24 cellular contexts compared by ENCODE assay signal in the genomic region with DNA sequence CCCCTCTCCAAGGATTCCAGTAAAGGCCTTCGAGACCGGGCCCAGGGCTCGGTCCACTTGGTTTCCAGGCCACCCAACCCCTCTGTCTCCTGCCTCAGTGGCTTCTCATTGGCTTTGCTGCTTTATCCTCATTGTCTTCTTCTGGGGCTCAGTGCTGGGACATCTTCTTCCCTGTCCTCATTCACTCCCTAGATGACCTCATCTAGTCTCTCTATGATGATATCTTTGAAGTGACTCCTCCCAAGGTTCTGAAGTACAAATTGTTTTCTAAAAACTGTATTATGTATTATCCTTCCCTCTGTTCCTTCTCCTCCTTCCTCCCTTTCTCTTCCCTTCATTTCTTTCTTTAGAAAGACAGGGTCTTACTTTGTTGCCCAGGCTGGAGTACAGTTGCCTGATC. TPM values are rescaled to one million over a fixed set of nuclear protein-coding genes. Genes with fewer than 3 reads are reported as not detected.
DNase-seq lines count a peak whose midpoint lies in the region; ATAC-seq, FAIRE-seq and TF ChIP-seq lines count a peak whose summit lies in the region.
"Had no signal": no experiment of that assay in that cellular context is flagged by ENCODE, and none has a peak within 500 bp of the region (broad histone marks: within the 10 kb centered on the region; RNA-seq: fewer than 3 reads in every experiment).

No MANE protein-coding gene starts in this region.

- no peaks in the 10 kb centered on the region for H3K9me3 ChIP-seq in right atrium auricular region
- no peaks in the 10 kb centered on the region for H3K9me3 ChIP-seq in K562 (replicated peaks; ENCODE audit: control insufficient read depth, insufficient read depth, low read depth, low read length)
- H3K9me3 ChIP-seq in neural progenitor cell (ENCODE audit: low read depth): no peaks in the 10 kb centered on the region
- no peaks in the 10 kb centered on the region for H3K9me3 ChIP-seq in GM23248 (ENCODE audit: low read depth)
- H3K9me3 ChIP-seq in breast epithelium: no peaks in the 10 kb centered on the region

- BruUV-seq in K562 (replicated peaks; lab: Mats Ljungman, UMichigan): no TSS peak

- peaks cover 6% of the 10 kb centered on the region; the same call in 1 of the 2 replicates for H4K20me1 ChIP-seq in K562 (replicated peaks; ENCODE audit: control insufficient read depth, insufficient read depth, low read length)
- H4K20me1 ChIP-seq in neural progenitor cell (ENCODE audit: low read depth): no peaks in the 10 kb centered on the region
- no peaks in the 10 kb centered on the region for H4K20me1 ChIP-seq in GM23248 (ENCODE audit: insufficient read depth)

- ATAC-seq in Right ventricle myocardium inferior: no peak
- 0 out of 3 replicates have a peak, but pooled peaks have one; percentile 27 for ATAC-seq in K562
- ATAC-seq: HCT116 had no signal

- no peaks in the 10 kb centered on the region for H3K27me3 ChIP-seq in right atrium auricular region
- H3K27me3 ChIP-seq in K562 (ENCODE audit: control insufficient read depth in 2 of 2, insufficient read depth in 2 of 2, low read length in 2 of 2): peaks cover 13 to 24% of the 10 kb centered on the region in 2 experiments; a peak in 4 of 5 replicates
- no peaks in the 10 kb centered on the region for H3K27me3 ChIP-seq in neural progenitor cell
- peaks cover 17% of the 10 kb centered on the region for H3K27me3 ChIP-seq in GM23248 (replicated peaks; ENCODE audit: insufficient read depth)
- H3K27me3 ChIP-seq in breast epithelium: peaks cover 0 to 14% of the 10 kb centered on the region in 2 donors

- no peaks in the 10 kb centered on the region for H3K9me2 ChIP-seq in GM23248 (ENCODE audit: insufficient read depth)

- H3K27ac Mint-ChIP-seq in neural progenitor cell: peak overlapping the region; percentile 32

- H3K9me3 Mint-ChIP-seq in neural progenitor cell: no peaks in the 10 kb centered on the region
- H3K9me3 Mint-ChIP-seq: CD8-positive, alpha-beta memory T cell had no signal

- H3K4me2 ChIP-seq in K562 (ENCODE audit: insufficient read depth, low read length): no peak overlapping the region
- no peak overlapping the region for H3K4me2 ChIP-seq in neural progenitor cell
- no peak overlapping the region for H3K4me2 ChIP-seq in GM23248 (ENCODE audit: unreplicated experiment)
- H3K4me2 ChIP-seq: PC-9 had no signal

- no peak overlapping the region for H3K4me3 Mint-ChIP-seq in neural progenitor cell
- H3K4me3 Mint-ChIP-seq: CD8-positive, alpha-beta memory T cell; IgD-negative memory B cell had no signal

- no peaks in the 10 kb centered on the region for H3F3A ChIP-seq in neural progenitor cell (ENCODE audit: low read depth)
- H3F3A ChIP-seq in GM23248 (ENCODE audit: insufficient read depth): no peaks in the 10 kb centered on the region

- TF ChIP-seq CTCF in right atrium auricular region (IDR thresholded peaks at IDR 0.05) (no peak), K562 (IDR thresholded peaks at IDR 0.05 in 2 of 3, conservative IDR thresholded peaks at IDR 0.05 in 1 of 3; ENCODE audit: insufficient read depth in 2 of 3, low read depth in 1 of 3, low read length in 3 of 3) (no peak), neural progenitor cell (IDR thresholded peaks at IDR 0.05) (no peak), D721Med (IDR thresholded peaks at IDR 0.05; ENCODE audit: insufficient read depth, missing control alignments) (no peak), breast epithelium (IDR thresholded peaks at IDR 0.05) (no peak)

- no peak for TF ChIP-seq RAD21 in K562 (CRISPR knock-in tag; conservative IDR thresholded peaks at IDR 0.05 in 1 of 2, IDR thresholded peaks at IDR 0.05 in 1 of 2)

- POLR2A ChIA-PET in K562 (lab: Yijun Ruan, JAX): interaction anchor here (0.6 to 1.8 kb wide), 5 partner anchors 17 to 176 kb away, joined by 3 to 7 read pairs (median 4); no protein-coding TSS in a partner anchor

- H3K4me3 ChIP-seq in right atrium auricular region: no peak overlapping the region
- no peak overlapping the region for H3K4me3 ChIP-seq in K562
- no peak overlapping the region for H3K4me3 ChIP-seq in neural progenitor cell
- H3K4me3 ChIP-seq in GM23248: no peak overlapping the region
- H3K4me3 ChIP-seq in breast epithelium: no peak overlapping the region
- H3K4me3 ChIP-seq: PC-9 had no signal

- H3K9ac ChIP-seq in K562 (ENCODE audit: insufficient read depth in 1 of 2, low read depth in 2 of 2, low read length in 2 of 2) (no peak overlapping the region), neural progenitor cell (no peak overlapping the region), GM23248 (no peak overlapping the region)

- H3K36me3 Mint-ChIP-seq in neural progenitor cell: no peaks in the 10 kb centered on the region
- H3K36me3 Mint-ChIP-seq: CD8-positive, alpha-beta memory T cell had no signal

- intact Hi-C loops in Right ventricle myocardium inferior (cut with DNase I): no loop called here
- intact Hi-C loops in K562 (cut with micrococcal nuclease): no loop called here
- intact Hi-C loops in breast epithelium (cut with DNase I; ENCODE audit: low total_unique reads): no loop called here

- in situ Hi-C loops in K562 (cut with MboI): no loop called here
- in situ Hi-C loops in GM23248 (cut with MboI): no loop called here

- CTCF ChIA-PET in K562 (lab: Yijun Ruan, JAX; ENCODE audit: low intra/inter-chr PET ratio): no interaction called here

- FAIRE-seq in K562 (lab: Jason Lieb, UNC): no peak
- FAIRE-seq in D721Med (lab: Jason Lieb, UNC): no peak
- FAIRE-seq: GM12892 had no signal

- peaks cover 3% of the 10 kb centered on the region for H3K4me1 Mint-ChIP-seq in neural progenitor cell
- H3K4me1 Mint-ChIP-seq: CD8-positive, alpha-beta memory T cell; IgD-negative memory B cell had no signal

- TF ChIP-seq EP300 in K562 (IDR thresholded peaks at IDR 0.05; ENCODE audit: low read length): no peak

- H2AFZ ChIP-seq in K562 (ENCODE audit: low read depth, low read length) (no peak overlapping the region), neural progenitor cell (replicated peaks) (no peak overlapping the region), GM23248 (no peak overlapping the region)
- H2AFZ ChIP-seq: PC-9 had no signal

- peaks cover 0 to 73% of the 10 kb centered on the region in 2 donors for H3K4me1 ChIP-seq in right atrium auricular region
- H3K4me1 ChIP-seq in K562 (replicated peaks in 1 of 2; ENCODE audit: control insufficient read depth in 2 of 2, insufficient read depth in 2 of 2, low read length in 2 of 2): no peaks in the 10 kb centered on the region
- no peaks in the 10 kb centered on the region for H3K4me1 ChIP-seq in neural progenitor cell
- H3K4me1 ChIP-seq in GM23248 (ENCODE audit: insufficient read depth): no peaks in the 10 kb centered on the region
- no peaks in the 10 kb centered on the region for H3K4me1 ChIP-seq in breast epithelium

- peak overlapping the region; percentile 12 to 63 for H3K27ac ChIP-seq in right atrium auricular region
- H3K27ac ChIP-seq in K562 (ENCODE audit: extremely low read depth, low read depth, low read length): no peak overlapping the region
- H3K27ac ChIP-seq in neural progenitor cell: no peak overlapping the region
- no peak overlapping the region for H3K27ac ChIP-seq in GM23248
- no peak overlapping the region for H3K27ac ChIP-seq in breast epithelium
- H3K27ac ChIP-seq: C4-2B, PC-9 had no signal

- TF ChIP-seq POLR2A in K562 (conservative IDR thresholded peaks at IDR 0.05) (no peak), breast epithelium (IDR thresholded peaks at IDR 0.05) (no peak)

- H3K36me3 ChIP-seq in right atrium auricular region: no peaks in the 10 kb centered on the region
- H3K36me3 ChIP-seq in K562 (ENCODE audit: control insufficient read depth, insufficient read depth, low read length): no peaks in the 10 kb centered on the region
- no peaks in the 10 kb centered on the region for H3K36me3 ChIP-seq in neural progenitor cell
- H3K36me3 ChIP-seq in GM23248 (ENCODE audit: low read depth): no peaks in the 10 kb centered on the region
- no peaks in the 10 kb centered on the region for H3K36me3 ChIP-seq in breast epithelium

- DNase-seq in right atrium auricular region (ENCODE audit: low spot score): no peak
- no peak for DNase-seq in Right ventricle myocardium inferior (ENCODE audit: missing footprints)
- DNase-seq in K562 (ENCODE audit: extremely low read depth in 1 of 4, low spot score in 3 of 4): no peak
- no peak for DNase-seq in neural progenitor cell (ENCODE audit: low spot score)
- DNase-seq in GM23248: no peak
- DNase-seq in D721Med (ENCODE audit: insufficient read length, low spot score): no peak
- DNase-seq in breast epithelium (ENCODE audit: low spot score in 2 of 2): no peak
- DNase-seq: CD8-positive, alpha-beta memory T cell; DMS153; DND-41; NCI-H1048; NCI-H1417; NCI-H1694; NCI-H2029 treated with DMSO at 0.1 percent for 48 hours; NCI-H446 treated with DMSO at 0.1 percent for 48 hours; NCI-H526; NCI-H82; NK-92 treated with Interleukin-12 subunit alpha and Interleukin-12 subunit beta, amount 100 ng/mL, for 24 hours; PC-9; SHP77 had no signal

- no peaks in the 10 kb centered on the region for H3K9me1 ChIP-seq in K562 (ENCODE audit: control insufficient read depth, insufficient read depth, low read length)

- peaks cover 25% of the 10 kb centered on the region for H3K27me3 Mint-ChIP-seq in neural progenitor cell (ENCODE audit: insufficient read depth, low read depth)

- 4% methylated on average over 3 of the region's 3 CpGs for WGBS in K562 (ENCODE audit: insufficient coverage, low coverage, missing lambda C conversion rate)
- WGBS in GM23248 (ENCODE audit: low coverage in 1 of 2, low lambda C conversion rate in 2 of 2, missing lambda C conversion rate in 2 of 2), 2 experiments: 72 to 73% methylated on average over 3 of the region's 3 CpGs

- H3K79me2 ChIP-seq in K562 (ENCODE audit: control insufficient read depth, insufficient read depth, low read length): no peaks in the 10 kb centered on the region
- no peaks in the 10 kb centered on the region for H3K79me2 ChIP-seq in neural progenitor cell (ENCODE audit: low read depth)
- H3K79me2 ChIP-seq in GM23248 (ENCODE audit: insufficient read depth): no peaks in the 10 kb centered on the region

RNA-seq across cellular contexts. Expression of a gene that starts 27.1 kb away (rescaled TPM):
- 100 to 1,000 TPM; 163 to 238 TPM for total RNA-seq in right atrium auricular region
- total RNA-seq in Right ventricle myocardium inferior: 337 TPM
- total RNA-seq in K562 (2011; cell fraction: chromatin; rRNA removed; ENCODE audit: low replicate concordance): 1.3 and 1.9 TPM in 2 replicates
- total RNA-seq in K562 (2011; cell fraction: nucleolus; rRNA removed): 1.8 TPM in 2 replicates
- 0.51 and 2.0 TPM in 2 replicates for total RNA-seq in K562 (2011; cell fraction: nucleoplasm; rRNA removed)
- total RNA-seq in K562 (2014; rRNA removed): 0.18 and 0.37 TPM in 2 replicates
- total RNA-seq in K562 (2014; rRNA removed; fragmentation: Illumina TruSeq; extraction: Trizol): 0.22 and 0.62 TPM in 2 replicates
- 0.14 and 0.26 TPM in 2 replicates for total RNA-seq in K562 (2015; rRNA removed; fragmentation: Illumina TruSeq; extraction: Trizol)
- total RNA-seq in K562 (2021): 0.85 and 0.95 TPM in 2 replicates
- 0.24 and 0.61 TPM in 2 replicates for polyA plus RNA-seq in K562 (2011; rRNA removed)
- 0.65 and 0.98 TPM in 2 replicates for polyA plus RNA-seq in K562 (2011; cell fraction: cytosol; rRNA removed)
- 2.1 and 3.5 TPM in 2 replicates for polyA plus RNA-seq in K562 (2011; cell fraction: nucleus; rRNA removed)
- 0.85 and 1.0 TPM in 2 replicates for polyA plus RNA-seq in K562 (2012)
- 0.14 and 0.28 TPM in 2 replicates for polyA plus RNA-seq in K562 (2014; fragmentation: Illumina TruSeq; extraction: Trizol)
- under 1 TPM; 0.06 to 0.07 TPM for polyA plus RNA-seq in K562 (2014; fragmentation: Nextera tagmentation; extraction: Ambion mirVana)
- 0.53 and 0.81 TPM in 2 replicates for polyA plus RNA-seq in K562 (2014; rRNA removed)
- polyA minus RNA-seq in K562 (2011; rRNA and poly(A)+ RNA removed): 0.24 and 0.42 TPM in 2 replicates
- 1.4 TPM in 1 of 2 replicates, not detected in the other for polyA minus RNA-seq in K562 (2011; cell fraction: cytosol; rRNA and poly(A)+ RNA removed)
- polyA minus RNA-seq in K562 (2011; cell fraction: nucleus; rRNA and poly(A)+ RNA removed): 1.2 TPM in 2 replicates
- 14.6 and 18.8 TPM in 2 replicates for total RNA-seq in neural progenitor cell (ENCODE audit: low replicate concordance)
- 4.7 and 7.1 TPM in 2 replicates for total RNA-seq in GM23248 (2014; rRNA removed; shearing (Covaris generic))
- 2.5 and 3.4 TPM in 2 replicates for polyA plus RNA-seq in GM23248 (2016; fragmentation: Nextera tagmentation; extraction: Ambion mirVana)
- total RNA-seq in breast epithelium: 10 to 100 TPM in 1 of 3 donors, 1 to 10 TPM in 2; 3.7 to 35.0 (median 5.6) TPM

RNA-seq across cellular contexts. Expression of a gene that starts 42.5 kb away (rescaled TPM):
- total RNA-seq in right atrium auricular region (10 to 100 TPM; 11.9 to 12.9 TPM), Right ventricle myocardium inferior (13.0 TPM), K562 (2014; rRNA removed) (28.1 and 33.9 TPM in 2 replicates), K562 (2014; rRNA removed; fragmentation: Illumina TruSeq; extraction: Trizol) (19.8 and 21.4 TPM in 2 replicates), K562 (2015; rRNA removed; fragmentation: Illumina TruSeq; extraction: Trizol) (19.3 and 20.2 TPM in 2 replicates), K562 (2021) (24.4 and 28.5 TPM in 2 replicates), neural progenitor cell (ENCODE audit: low replicate concordance) (25.0 and 34.8 TPM in 2 replicates), breast epithelium (10 to 100 TPM; 20.8 to 47.3 (median 44.9) TPM)
- 102 and 113 TPM in 2 replicates for total RNA-seq in K562 (2011; cell fraction: chromatin; rRNA removed; ENCODE audit: low replicate concordance)
- total RNA-seq in K562 (2011; cell fraction: nucleolus; rRNA removed): 84.7 and 97.7 TPM in 2 replicates
- 88.4 and 88.6 TPM in 2 replicates for total RNA-seq in K562 (2011; cell fraction: nucleoplasm; rRNA removed)
- polyA plus RNA-seq in K562 (2011; rRNA removed) (23.7 and 29.2 TPM in 2 replicates), K562 (2014; fragmentation: Illumina TruSeq; extraction: Trizol) (18.3 and 19.3 TPM in 2 replicates), K562 (2014; fragmentation: Nextera tagmentation; extraction: Ambion mirVana) (1 to 10 TPM; 9.2 to 9.6 TPM), K562 (2014; rRNA removed) (37.2 and 40.9 TPM in 2 replicates), GM23248 (2016; fragmentation: Nextera tagmentation; extraction: Ambion mirVana) (8.7 and 9.4 TPM in 2 replicates)
- polyA plus RNA-seq in K562 (2011; cell fraction: cytosol; rRNA removed): 11.1 and 23.6 TPM in 2 replicates
- 78.8 and 120 TPM in 2 replicates for polyA plus RNA-seq in K562 (2011; cell fraction: nucleus; rRNA removed)
- polyA plus RNA-seq in K562 (2012): 17.5 and 21.5 TPM in 2 replicates
- polyA minus RNA-seq in K562 (2011; rRNA and poly(A)+ RNA removed): 25.0 and 25.3 TPM in 2 replicates
- 9.0 and 16.0 TPM in 2 replicates for polyA minus RNA-seq in K562 (2011; cell fraction: cytosol; rRNA and poly(A)+ RNA removed)
- 47.0 and 59.0 TPM in 2 replicates for polyA minus RNA-seq in K562 (2011; cell fraction: nucleus; rRNA and poly(A)+ RNA removed)
- total RNA-seq in GM23248 (2014; rRNA removed; shearing (Covaris generic)): 11.5 and 14.9 TPM in 2 replicates

Comparison
In these comparisons a context has a peak if more than half of its experiments do, and no peak if none do; other contexts are left out.
1. H3K27ac ChIP-seq: peak in right atrium auricular region (2 of 2); none in K562 (single experiment), neural progenitor cell (single experiment), GM23248 (single experiment) and breast epithelium (0 of 2).